8 cellular contexts compared by ENCODE assay signal in genomic region chr14:65101631-65102440, GRCh38. TPM values are rescaled to one million over a fixed set of nuclear protein-coding genes. Genes with fewer than 3 reads are reported as not detected.
A peak's percentile ranks its signal among the peaks of the same experiment; 100 is the strongest.
DNase-seq lines count a peak whose midpoint lies in the region; ATAC-seq and TF ChIP-seq lines count a peak whose summit lies in the region.

No MANE protein-coding gene starts in this region.

- H3K4me3 ChIP-seq in BE2C (ENCODE audit: low read depth, low read length) (peak overlapping the region; percentile 91), body of pancreas (peak overlapping the region; percentile 96 to 97)

- H3K4me3 Mint-ChIP-seq in T-cell, result peak overlapping the region; percentile 85 to 98 (median 89)

- DNase-seq in BE2C (peak; percentile 15), T-cell (peak in 33 of 34 experiments; percentile 15 to 64 (median 44)), body of pancreas (peak in 2 of 4 donors; percentile 12 to 14), NCI-H1092 treated with DMSO at 0.1 percent for 48 hours (lab: John Stamatoyannopoulos, UW) (no peak), NCI-H774 (lab: John Stamatoyannopoulos, UW) (no peak)
- peak; percentile 37 for DNase-seq in stimulated activated CD4-positive, alpha-beta T cell treated with anti-CD3 and anti-CD28 coated beads, Interleukin-4, amount 100 ng/mL, for 24 hours

- no peak for TF ChIP-seq POLR2A in body of pancreas (IDR thresholded peaks at IDR 0.05)

- peaks cover 11% of the 10 kb centered on the region for H3K36me3 Mint-ChIP-seq in T-cell

- peak; percentile 3 for ATAC-seq in HG02588 (IDR thresholded peaks at IDR 0.05; ENCODE audit: unreplicated experiment)
- ATAC-seq in T-cell (replicated peaks in 1 of 4), result peak in 3 of 4 experiments; percentile 16 to 22 (median 20)
- no peak for ATAC-seq in body of pancreas

- no peaks in the 10 kb centered on the region; the same call in none of the 2 replicates for H3K36me3 ChIP-seq in BE2C
- H3K36me3 ChIP-seq in body of pancreas (replicated peaks in 1 of 2; ENCODE audit: insufficient read depth in 1 of 2, low read depth in 2 of 2), result no peaks in the 10 kb centered on the region

- H3K9me3 Mint-ChIP-seq in T-cell, result no peaks in the 10 kb centered on the region

- H3K27ac ChIP-seq in body of pancreas, result peak overlapping the region; percentile 53 to 87 (median 68)
- peak overlapping the region; percentile 80 for H3K27ac ChIP-seq in layer of hippocampus (ENCODE audit: low read depth, low read length)

- WGBS in body of pancreas, 2 donors, result 0 to 1% methylated on average over 19 to 52 of the region's 66 CpGs

- no peaks in the 10 kb centered on the region for H3K9me3 ChIP-seq in BE2C
- no peaks in the 10 kb centered on the region for H3K9me3 ChIP-seq in body of pancreas

- H3K4me1 Mint-ChIP-seq in T-cell, result peaks cover 45 to 48% (median 46%) of the 10 kb centered on the region in 3 donors

- TF ChIP-seq CTCF in BE2C (IDR thresholded peaks at IDR 0.05; ENCODE audit: low read depth, low read length) (no peak), body of pancreas (IDR thresholded peaks at IDR 0.05) (no peak)

- H3K27me3 ChIP-seq in BE2C (no peaks in the 10 kb centered on the region), body of pancreas (no peaks in the 10 kb centered on the region), layer of hippocampus (ENCODE audit: control insufficient read depth, insufficient read depth, low read length) (no peaks in the 10 kb centered on the region)

- POLR2A ChIA-PET in T-cell (lab: Charles Lee), result interaction anchor here in 1 of 2 donors (0.5 to 0.6 kb wide), 3 partner anchors 13 to 1461 kb away, joined by 3 to 10 read pairs (median 6); no protein-coding TSS in a partner anchor

- CTCF ChIA-PET in T-cell (lab: Charles Lee), result interaction anchor here (0.6 to 1.6 kb wide), 7 partner anchors 28 to 497 kb away, joined by 3 to 7 read pairs (median 4); partner anchors contain the start of gene CHURC1 (in 1 of the 2)

- intact Hi-C loops in body of pancreas (cut with DNase I), result no loop called here

- no peaks in the 10 kb centered on the region for H3K27me3 Mint-ChIP-seq in T-cell

- peak overlapping the region; percentile 94 to 96 for H3K27ac Mint-ChIP-seq in T-cell

- peaks cover 9% of the 10 kb centered on the region for H3K4me1 ChIP-seq in BE2C
- H3K4me1 ChIP-seq in body of pancreas, result peaks cover 26% of the 10 kb centered on the region

RNA-seq across cellular contexts. Expression of gene MAX, which starts 0.5 kb away (rescaled TPM):
- 107 TPM for polyA plus RNA-seq in BE2C (2012; ENCODE audit: insufficient read depth, insufficient read length, low read depth)
- total RNA-seq in T-cell, result 100 to 1,000 TPM; 174 to 216 (median 207) TPM
- total RNA-seq in body of pancreas, result 10 to 100 TPM; 28.8 to 30.0 TPM

Comparison
In these comparisons a context has a peak if more than half of its experiments do, and no peak if none do; other contexts are left out.
1. DNase-seq: peak in BE2C (single experiment), T-cell (33 of 34) and stimulated activated CD4-positive, alpha-beta T cell treated with anti-CD3 and anti-CD28 coated beads, Interleukin-4, amount 100 ng/mL, for 24 hours (single experiment); none in NCI-H1092 treated with DMSO at 0.1 percent for 48 hours (single experiment) and NCI-H774 (single experiment).
2. RNA of gene MAX, which starts 0.5 kb away (total RNA-seq): 174 to 216 TPM in T-cell; 28.8 to 30.0 TPM in body of pancreas; every median in the first group is over 4 times any median in the second.